Comparison of ENCODE assay signal across 22 cellular contexts in the genomic region with DNA sequence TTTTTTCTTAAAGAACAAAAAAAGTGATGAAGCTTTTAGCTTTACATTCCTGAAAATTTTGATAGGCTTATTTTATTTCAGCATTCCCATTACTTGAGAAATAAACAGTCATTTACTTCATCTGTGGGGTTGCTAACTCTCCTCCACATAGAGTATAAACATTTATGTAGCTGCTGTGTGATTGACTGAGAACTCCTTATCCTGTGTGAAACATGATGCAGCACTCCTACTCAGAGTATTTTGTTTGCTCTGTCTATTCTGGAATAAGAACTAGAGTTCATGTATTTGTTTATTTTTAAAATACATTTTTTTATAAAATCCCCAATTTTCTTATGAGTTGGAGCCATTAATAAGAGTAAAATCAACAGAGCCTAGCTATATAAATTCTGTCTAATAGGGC.
"Had no signal": no experiment of that assay in that cellular context is flagged by ENCODE, and none has a peak within 500 bp of the region (broad histone marks: within the 10 kb centered on the region; RNA-seq: fewer than 3 reads in every experiment).

No MANE protein-coding gene starts in this region.

- DNase-seq: activated CD4-positive, alpha-beta T cell treated with anti-CD3 and anti-CD28 coated beads, Interleukin-2, amount 50 U/mL, for 1 hour; activated CD4-positive, CD25-positive, alpha-beta regulatory T cell treated with anti-CD3 and anti-CD28 coated beads, Interleukin-2, amount 50 U/mL, for 72 hours; activated CD8-positive, alpha-beta T cell treated with anti-CD3 and anti-CD28 coated beads, Interleukin-2, amount 10 ng/mL, durations not matched to agents 7 days and 5 days; activated gamma-delta T cell treated with Interleukin-2 at 50 U/mL for 16 hours; aorta; kidney; natural killer cell; pancreas; small intestine; stimulated activated CD4-positive, alpha-beta T cell treated with anti-CD3 and anti-CD28 coated beads, Interleukin-4, amount 100 ng/mL, for 1 hour; stimulated activated naive CD4-positive, alpha-beta T cell; testis; trophoblast cell; uterus; WERI-Rb-1 had no signal

- H3K27ac ChIP-seq: pancreas, testis, uterus, WERI-Rb-1 had no signal

- H3K27ac Mint-ChIP-seq: activated CD8-positive, alpha-beta T cell treated with anti-CD3 and anti-CD28 coated beads, Interleukin-2, amount 10 ng/mL, durations not matched to agents 7 days and 5 days; activated naive CD4-positive, alpha-beta T cell treated with anti-CD3 and anti-CD28 coated beads, Interleukin-2, amount 50 U/mL, for 72 hours; activated T-helper 1 cell treated with anti-CD3 and anti-CD28 coated beads, Interleukin-12 subunit alpha, Interleukin-12 subunit beta, Interleukin-2, Interleukin-4 antibody, amounts not matched to agents 30 ng/mL and 10 ng/mL and 1 ng/mL, durations not matched to agents 14 hours and 24 hours and 36 hours; mesothelial cell of epicardium; natural killer cell; T-helper 2 cell treated with Interferon-gamma antibody and Interleukin-4, amounts not matched to agents 5 μg/mL and 100 μg/mL, for 36 hours had no signal

- H3K9me3 ChIP-seq: pancreas, testis, uterus had no signal

- H3K9me3 Mint-ChIP-seq: activated T-helper 1 cell treated with anti-CD3 and anti-CD28 coated beads, Interleukin-12 subunit alpha, Interleukin-12 subunit beta, Interleukin-2, Interleukin-4 antibody, amounts not matched to agents 30 ng/mL and 10 ng/mL and 1 ng/mL, durations not matched to agents 14 hours and 24 hours and 36 hours; brain; mesothelial cell of epicardium had no signal

- H3K27me3 ChIP-seq: pancreas, testis, uterus had no signal

- H3K36me3 Mint-ChIP-seq: activated naive CD4-positive, alpha-beta T cell treated with anti-CD3 and anti-CD28 coated beads, Interleukin-2, amount 50 U/mL, for 72 hours; brain; mesothelial cell of epicardium; natural killer cell had no signal

- H3K36me3 ChIP-seq: pancreas, uterus, WERI-Rb-1 had no signal

- H3K4me3 Mint-ChIP-seq: activated CD8-positive, alpha-beta T cell treated with anti-CD3 and anti-CD28 coated beads, Interleukin-2, amount 10 ng/mL, durations not matched to agents 7 days and 5 days; activated T-helper 1 cell treated with anti-CD3 and anti-CD28 coated beads, Interleukin-12 subunit alpha, Interleukin-12 subunit beta, Interleukin-2, Interleukin-4 antibody, amounts not matched to agents 30 ng/mL and 10 ng/mL and 1 ng/mL, durations not matched to agents 14 hours and 24 hours and 36 hours; mesothelial cell of epicardium; natural killer cell; T-helper 2 cell treated with Interferon-gamma antibody and Interleukin-4, amounts not matched to agents 5 μg/mL and 100 μg/mL, for 36 hours had no signal

- ATAC-seq: activated CD8-positive, alpha-beta T cell treated with anti-CD3 and anti-CD28 coated beads, Interleukin-2, amount 10 ng/mL, durations not matched to agents 7 days and 5 days; activated naive CD4-positive, alpha-beta T cell treated with anti-CD3 and anti-CD28 coated beads, Interleukin-2, amount 50 U/mL, for 72 hours; left lobe of liver; natural killer cell; pancreas had no signal

- H3K4me1 ChIP-seq: pancreas, testis, uterus had no signal

- H3K4me3 ChIP-seq: lung, pancreas, testis, uterus had no signal

- H3K4me1 Mint-ChIP-seq: natural killer cell had no signal
